16 cellular contexts compared by ENCODE assay signal in genomic region chr18:23570912-23571504, GRCh38.
"Had no signal": no experiment of that assay in that cellular context is flagged by ENCODE, and none has a peak within 500 bp of the region (broad histone marks: within the 10 kb centered on the region; RNA-seq: fewer than 3 reads in every experiment).

No MANE protein-coding gene starts in this region.

- H3K27ac ChIP-seq: ascending aorta, breast epithelium, left ventricle myocardium inferior, right lobe of liver, SJCRH30 had no signal

- H3K27me3 Mint-ChIP-seq: activated naive CD8-positive, alpha-beta T cell treated with anti-CD3 and anti-CD28 coated beads, Interleukin-2, amount 50 U/mL, for 24 hours; memory B cell; stimulated activated naive CD8-positive, alpha-beta T cell treated with anti-CD3 and anti-CD28 coated beads, Interleukin-15, Interleukin-2, amounts not matched to agents 100 ng/mL and 50 ng/mL, for 24 hours had no signal

- DNase-seq: activated CD4-positive, alpha-beta T cell treated with anti-CD3 and anti-CD28 coated beads, Interleukin-2, amount 50 U/mL, for 48 hours; activated CD4-positive, CD25-positive, alpha-beta regulatory T cell treated with anti-CD3 and anti-CD28 coated beads, Interleukin-2, amount 50 U/mL, for 72 hours; activated naive CD4-positive, alpha-beta T cell; activated naive CD8-positive, alpha-beta T cell treated with anti-CD3 and anti-CD28 coated beads, Interleukin-2, amount 50 U/mL, for 24 hours; activated T-cell treated with anti-CD3 and anti-CD28 coated beads, Interleukin-2, amount 50 U/mL, for 4 hours; dermis blood vessel endothelial cell; left ventricle myocardium inferior; nephron progenitor cell; right lobe of liver; SJCRH30 had no signal

- H3K4me3 Mint-ChIP-seq: activated naive CD8-positive, alpha-beta T cell treated with anti-CD3 and anti-CD28 coated beads, Interleukin-2, amount 50 U/mL, for 24 hours; activated T-cell treated with anti-CD3 and anti-CD28 coated beads, Interleukin-2, amount 50 U/mL, for 4 hours; memory B cell; nephron progenitor cell; stimulated activated naive CD8-positive, alpha-beta T cell treated with anti-CD3 and anti-CD28 coated beads, Interleukin-15, Interleukin-2, amounts not matched to agents 100 ng/mL and 50 ng/mL, for 24 hours had no signal

- ATAC-seq: activated naive CD8-positive, alpha-beta T cell treated with anti-CD3 and anti-CD28 coated beads, Interleukin-2, amount 50 U/mL, for 24 hours; activated T-cell treated with anti-CD3 and anti-CD28 coated beads, Interleukin-2, amount 50 U/mL, for 4 hours; esophagus mucosa had no signal

- H3K27ac Mint-ChIP-seq: activated naive CD8-positive, alpha-beta T cell treated with anti-CD3 and anti-CD28 coated beads, Interleukin-2, amount 50 U/mL, for 24 hours; memory B cell; nephron progenitor cell; stimulated activated naive CD8-positive, alpha-beta T cell treated with anti-CD3 and anti-CD28 coated beads, Interleukin-15, Interleukin-2, amounts not matched to agents 100 ng/mL and 50 ng/mL, for 24 hours had no signal

- H3K9me3 Mint-ChIP-seq: activated naive CD8-positive, alpha-beta T cell treated with anti-CD3 and anti-CD28 coated beads, Interleukin-2, amount 50 U/mL, for 24 hours; activated T-cell treated with anti-CD3 and anti-CD28 coated beads, Interleukin-2, amount 50 U/mL, for 4 hours; memory B cell; nephron progenitor cell; stimulated activated naive CD8-positive, alpha-beta T cell treated with anti-CD3 and anti-CD28 coated beads, Interleukin-15, Interleukin-2, amounts not matched to agents 100 ng/mL and 50 ng/mL, for 24 hours had no signal

- H3K4me3 ChIP-seq: ascending aorta, breast epithelium, left ventricle myocardium inferior, right lobe of liver, SJCRH30, smooth muscle cell had no signal

- H3K27me3 ChIP-seq: ascending aorta, breast epithelium, right lobe of liver, SJCRH30 had no signal
